27 cellular contexts compared by ENCODE assay signal in genomic region chr13:73109969-73110368, GRCh38.
"Had no signal": no experiment of that assay in that cellular context is flagged by ENCODE, and none has a peak within 500 bp of the region (broad histone marks: within the 10 kb centered on the region; RNA-seq: fewer than 3 reads in every experiment).

No MANE protein-coding gene starts in this region.

- ATAC-seq: left colon; left ventricle myocardium superior; lower lobe of right lung; naive thymus-derived CD8-positive, alpha-beta T cell; stimulated activated effector memory CD8-positive, alpha-beta T cell treated with anti-CD3 and anti-CD28 coated beads, Interleukin-12 subunit alpha, Interleukin-12 subunit beta, amount 100 ng/mL, for 72 hours; stimulated activated naive CD8-positive, alpha-beta T cell treated with anti-CD3 and anti-CD28 coated beads, Interleukin-15, Interleukin-2, amounts not matched to agents 100 U/mL and 50 U/mL, for 24 hours had no signal

- FAIRE-seq: urothelium cell line had no signal

- H3K36me3 ChIP-seq: esophagus squamous epithelium, lower lobe of right lung, ovary, right atrium auricular region, sigmoid colon, tibial artery, upper lobe of left lung had no signal

- DNase-seq: dermis blood vessel endothelial cell; effector memory CD4-positive, alpha-beta T cell; erythroblast; esophagus squamous epithelium; foreskin melanocyte; glutamatergic neuron; hypothalamus; immature natural killer cell; kidney glomerular epithelial cell; left colon; left ventricle myocardium superior; lower lobe of right lung; naive thymus-derived CD8-positive, alpha-beta T cell; occipital lobe; ovary; sigmoid colon; stimulated activated CD4-positive, alpha-beta T cell treated with anti-CD3 and anti-CD28 coated beads, Interleukin-2, amount 100 ng/mL, for 24 hours; stimulated activated CD4-positive, alpha-beta T cell treated with anti-CD3 and anti-CD28 coated beads, Interleukin-4, amount 100 ng/mL, for 24 hours; stimulated activated naive CD8-positive, alpha-beta T cell treated with anti-CD3 and anti-CD28 coated beads, Interleukin-15, Interleukin-2, amounts not matched to agents 100 U/mL and 50 U/mL, for 24 hours; substantia nigra; testis; tibial artery; upper lobe of left lung had no signal

- H3K27ac ChIP-seq: coronary artery, lower lobe of right lung, ovary, right atrium auricular region, sigmoid colon, testis, tibial artery, upper lobe of left lung had no signal

- H3K27me3 ChIP-seq: esophagus squamous epithelium, ovary, right atrium auricular region, sigmoid colon, testis, tibial artery, upper lobe of left lung had no signal

- H3K4me1 ChIP-seq: lower lobe of right lung, right atrium auricular region, sigmoid colon, testis, tibial artery, upper lobe of left lung had no signal

- H3K4me3 ChIP-seq: coronary artery, esophagus squamous epithelium, lower lobe of right lung, ovary, right atrium auricular region, sigmoid colon, testis, tibial artery, upper lobe of left lung had no signal

- H3K9me3 ChIP-seq: esophagus squamous epithelium, lower lobe of right lung, ovary, right atrium auricular region, sigmoid colon, testis, tibial artery, upper lobe of left lung had no signal
